1 cellular context compared by ENCODE assay signal in the genomic region with DNA sequence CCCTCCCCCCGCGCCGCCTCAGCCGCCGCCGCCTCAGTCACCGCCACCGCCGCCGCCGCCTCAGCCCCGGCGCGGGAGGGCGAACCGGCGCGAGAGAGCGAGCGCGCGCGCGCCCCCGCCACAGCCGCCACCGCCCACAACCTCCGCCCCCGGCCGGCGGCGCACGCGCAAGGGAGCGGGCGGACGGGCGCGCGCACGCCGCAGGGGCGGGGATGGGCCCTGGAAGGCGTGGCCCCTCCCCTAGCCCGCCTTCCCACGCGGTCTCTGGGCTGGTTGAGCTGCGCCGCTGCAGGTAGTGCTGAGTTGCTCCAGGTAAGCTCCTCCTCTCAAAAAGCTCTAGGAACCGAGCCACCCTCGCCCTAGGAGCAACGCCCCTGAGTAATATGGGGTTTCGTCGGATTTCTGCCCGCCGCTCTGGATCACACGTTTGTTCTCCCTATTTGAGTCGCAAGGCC.
TF ChIP-seq lines count a peak whose summit lies in the region.

A gene (minus strand): TSS at position 96 of the 455 bp plus-strand sequence.

TF ChIP-seq in K562, 482 proteins besides CTCF, POLR2A, EP300 and RAD21 (continued from another document):
- TF ChIP-seq, protein P1, sequence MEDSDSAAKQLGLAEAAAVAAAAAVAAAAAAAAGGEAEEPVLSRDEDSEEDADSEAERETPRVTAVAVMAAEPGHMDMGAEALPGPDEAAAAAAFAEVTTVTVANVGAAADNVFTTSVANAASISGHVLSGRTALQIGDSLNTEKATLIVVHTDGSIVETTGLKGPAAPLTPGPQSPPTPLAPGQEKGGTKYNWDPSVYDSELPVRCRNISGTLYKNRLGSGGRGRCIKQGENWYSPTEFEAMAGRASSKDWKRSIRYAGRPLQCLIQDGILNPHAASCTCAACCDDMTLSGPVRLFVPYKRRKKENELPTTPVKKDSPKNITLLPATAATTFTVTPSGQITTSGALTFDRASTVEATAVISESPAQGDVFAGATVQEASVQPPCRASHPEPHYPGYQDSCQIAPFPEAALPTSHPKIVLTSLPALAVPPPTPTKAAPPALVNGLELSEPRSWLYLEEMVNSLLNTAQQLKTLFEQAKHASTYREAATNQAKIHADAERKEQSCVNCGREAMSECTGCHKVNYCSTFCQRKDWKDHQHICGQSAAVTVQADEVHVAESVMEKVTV (CRISPR knock-in tag; IDR thresholded peaks at IDR 0.05), result no peak
- TF ChIP-seq HNRNPUL1 (IDR thresholded peaks at IDR 0.05; ENCODE audit: low read length), result no peak
- 0 out of 2 replicates have a peak, but pooled peaks have one; percentile 32 for TF ChIP-seq FOSL1 (tag; conservative IDR thresholded peaks at IDR 0.05)
- TF ChIP-seq, protein P2, sequence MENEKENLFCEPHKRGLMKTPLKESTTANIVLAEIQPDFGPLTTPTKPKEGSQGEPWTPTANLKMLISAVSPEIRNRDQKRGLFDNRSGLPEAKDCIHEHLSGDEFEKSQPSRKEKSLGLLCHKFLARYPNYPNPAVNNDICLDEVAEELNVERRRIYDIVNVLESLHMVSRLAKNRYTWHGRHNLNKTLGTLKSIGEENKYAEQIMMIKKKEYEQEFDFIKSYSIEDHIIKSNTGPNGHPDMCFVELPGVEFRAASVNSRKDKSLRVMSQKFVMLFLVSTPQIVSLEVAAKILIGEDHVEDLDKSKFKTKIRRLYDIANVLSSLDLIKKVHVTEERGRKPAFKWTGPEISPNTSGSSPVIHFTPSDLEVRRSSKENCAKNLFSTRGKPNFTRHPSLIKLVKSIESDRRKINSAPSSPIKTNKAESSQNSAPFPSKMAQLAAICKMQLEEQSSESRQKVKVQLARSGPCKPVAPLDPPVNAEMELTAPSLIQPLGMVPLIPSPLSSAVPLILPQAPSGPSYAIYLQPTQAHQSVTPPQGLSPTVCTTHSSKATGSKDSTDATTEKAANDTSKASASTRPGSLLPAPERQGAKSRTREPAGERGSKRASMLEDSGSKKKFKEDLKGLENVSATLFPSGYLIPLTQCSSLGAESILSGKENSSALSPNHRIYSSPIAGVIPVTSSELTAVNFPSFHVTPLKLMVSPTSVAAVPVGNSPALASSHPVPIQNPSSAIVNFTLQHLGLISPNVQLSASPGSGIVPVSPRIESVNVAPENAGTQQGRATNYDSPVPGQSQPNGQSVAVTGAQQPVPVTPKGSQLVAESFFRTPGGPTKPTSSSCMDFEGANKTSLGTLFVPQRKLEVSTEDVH (IDR thresholded peaks at IDR 0.05; ENCODE audit: low read depth, partially characterized antibody), result no peak
- TF ChIP-seq, protein P3, sequence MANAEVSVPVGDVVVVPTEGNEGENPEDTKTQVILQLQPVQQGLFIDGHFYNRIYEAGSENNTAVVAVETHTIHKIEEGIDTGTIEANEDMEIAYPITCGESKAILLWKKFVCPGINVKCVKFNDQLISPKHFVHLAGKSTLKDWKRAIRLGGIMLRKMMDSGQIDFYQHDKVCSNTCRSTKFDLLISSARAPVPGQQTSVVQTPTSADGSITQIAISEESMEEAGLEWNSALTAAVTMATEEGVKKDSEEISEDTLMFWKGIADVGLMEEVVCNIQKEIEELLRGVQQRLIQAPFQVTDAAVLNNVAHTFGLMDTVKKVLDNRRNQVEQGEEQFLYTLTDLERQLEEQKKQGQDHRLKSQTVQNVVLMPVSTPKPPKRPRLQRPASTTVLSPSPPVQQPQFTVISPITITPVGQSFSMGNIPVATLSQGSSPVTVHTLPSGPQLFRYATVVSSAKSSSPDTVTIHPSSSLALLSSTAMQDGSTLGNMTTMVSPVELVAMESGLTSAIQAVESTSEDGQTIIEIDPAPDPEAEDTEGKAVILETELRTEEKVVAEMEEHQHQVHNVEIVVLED (CRISPR knock-in tag; IDR thresholded peaks at IDR 0.05), result peak; percentile 80
- no peak for TF ChIP-seq ZBTB17 (CRISPR knock-in tag; IDR thresholded peaks at IDR 0.05)
- TF ChIP-seq NFRKB (IDR thresholded peaks at IDR 0.05; ENCODE audit: low read depth), result no peak
- no peak for TF ChIP-seq MCM7 (IDR thresholded peaks at IDR 0.05)
- TF ChIP-seq SOX6 (IDR thresholded peaks at IDR 0.05), result no peak
- TF ChIP-seq ELF1 (tag; IDR thresholded peaks at IDR 0.05), result no peak
- peak; percentile 69; the same call in 1 of the 2 replicates for TF ChIP-seq ZNF589 (CRISPR knock-in tag; IDR thresholded peaks at IDR 0.05; ENCODE audit: low read depth)
- no peak for TF ChIP-seq ELF2 (CRISPR knock-in tag; IDR thresholded peaks at IDR 0.05)
- TF ChIP-seq NRF1 (conservative IDR thresholded peaks at IDR 0.05 in 1 of 2, IDR thresholded peaks at IDR 0.05 in 1 of 2), result peak; percentile 88 to 91
- peak; percentile 18; the same call in 1 of the 2 replicates for TF ChIP-seq POLR2AphosphoS5 (IDR thresholded peaks at IDR 0.05; ENCODE audit: control insufficient read depth, insufficient read depth, low read depth, low read length)
- TF ChIP-seq CTBP1 (IDR thresholded peaks at IDR 0.05; ENCODE audit: borderline replicate concordance), result peak; percentile 11; the same call in 1 of the 2 replicates
- TF ChIP-seq ZNF717 (CRISPR knock-in tag; IDR thresholded peaks at IDR 0.05), result no peak
- no peak for TF ChIP-seq CBFA2T2 (conservative IDR thresholded peaks at IDR 0.05)
- TF ChIP-seq NR2C2 (CRISPR knock-in tag; IDR thresholded peaks at IDR 0.05), result no peak
- peak; percentile 63; the same call in 1 of the 2 replicates for TF ChIP-seq NR2C2 (tag; IDR thresholded peaks at IDR 0.05)
- no peak for TF ChIP-seq ZNF316 (IDR thresholded peaks at IDR 0.05)
- TF ChIP-seq, protein P4, sequence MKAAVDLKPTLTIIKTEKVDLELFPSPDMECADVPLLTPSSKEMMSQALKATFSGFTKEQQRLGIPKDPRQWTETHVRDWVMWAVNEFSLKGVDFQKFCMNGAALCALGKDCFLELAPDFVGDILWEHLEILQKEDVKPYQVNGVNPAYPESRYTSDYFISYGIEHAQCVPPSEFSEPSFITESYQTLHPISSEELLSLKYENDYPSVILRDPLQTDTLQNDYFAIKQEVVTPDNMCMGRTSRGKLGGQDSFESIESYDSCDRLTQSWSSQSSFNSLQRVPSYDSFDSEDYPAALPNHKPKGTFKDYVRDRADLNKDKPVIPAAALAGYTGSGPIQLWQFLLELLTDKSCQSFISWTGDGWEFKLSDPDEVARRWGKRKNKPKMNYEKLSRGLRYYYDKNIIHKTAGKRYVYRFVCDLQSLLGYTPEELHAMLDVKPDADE (conservative IDR thresholded peaks at IDR 0.05; ENCODE audit: control insufficient read depth, low read depth, low read length), result no peak
- no peak for TF ChIP-seq PHB2 (IDR thresholded peaks at IDR 0.05; ENCODE audit: low read depth)
- TF ChIP-seq ZNF140 (CRISPR knock-in tag; IDR thresholded peaks at IDR 0.05), result no peak
- TF ChIP-seq, protein P5, sequence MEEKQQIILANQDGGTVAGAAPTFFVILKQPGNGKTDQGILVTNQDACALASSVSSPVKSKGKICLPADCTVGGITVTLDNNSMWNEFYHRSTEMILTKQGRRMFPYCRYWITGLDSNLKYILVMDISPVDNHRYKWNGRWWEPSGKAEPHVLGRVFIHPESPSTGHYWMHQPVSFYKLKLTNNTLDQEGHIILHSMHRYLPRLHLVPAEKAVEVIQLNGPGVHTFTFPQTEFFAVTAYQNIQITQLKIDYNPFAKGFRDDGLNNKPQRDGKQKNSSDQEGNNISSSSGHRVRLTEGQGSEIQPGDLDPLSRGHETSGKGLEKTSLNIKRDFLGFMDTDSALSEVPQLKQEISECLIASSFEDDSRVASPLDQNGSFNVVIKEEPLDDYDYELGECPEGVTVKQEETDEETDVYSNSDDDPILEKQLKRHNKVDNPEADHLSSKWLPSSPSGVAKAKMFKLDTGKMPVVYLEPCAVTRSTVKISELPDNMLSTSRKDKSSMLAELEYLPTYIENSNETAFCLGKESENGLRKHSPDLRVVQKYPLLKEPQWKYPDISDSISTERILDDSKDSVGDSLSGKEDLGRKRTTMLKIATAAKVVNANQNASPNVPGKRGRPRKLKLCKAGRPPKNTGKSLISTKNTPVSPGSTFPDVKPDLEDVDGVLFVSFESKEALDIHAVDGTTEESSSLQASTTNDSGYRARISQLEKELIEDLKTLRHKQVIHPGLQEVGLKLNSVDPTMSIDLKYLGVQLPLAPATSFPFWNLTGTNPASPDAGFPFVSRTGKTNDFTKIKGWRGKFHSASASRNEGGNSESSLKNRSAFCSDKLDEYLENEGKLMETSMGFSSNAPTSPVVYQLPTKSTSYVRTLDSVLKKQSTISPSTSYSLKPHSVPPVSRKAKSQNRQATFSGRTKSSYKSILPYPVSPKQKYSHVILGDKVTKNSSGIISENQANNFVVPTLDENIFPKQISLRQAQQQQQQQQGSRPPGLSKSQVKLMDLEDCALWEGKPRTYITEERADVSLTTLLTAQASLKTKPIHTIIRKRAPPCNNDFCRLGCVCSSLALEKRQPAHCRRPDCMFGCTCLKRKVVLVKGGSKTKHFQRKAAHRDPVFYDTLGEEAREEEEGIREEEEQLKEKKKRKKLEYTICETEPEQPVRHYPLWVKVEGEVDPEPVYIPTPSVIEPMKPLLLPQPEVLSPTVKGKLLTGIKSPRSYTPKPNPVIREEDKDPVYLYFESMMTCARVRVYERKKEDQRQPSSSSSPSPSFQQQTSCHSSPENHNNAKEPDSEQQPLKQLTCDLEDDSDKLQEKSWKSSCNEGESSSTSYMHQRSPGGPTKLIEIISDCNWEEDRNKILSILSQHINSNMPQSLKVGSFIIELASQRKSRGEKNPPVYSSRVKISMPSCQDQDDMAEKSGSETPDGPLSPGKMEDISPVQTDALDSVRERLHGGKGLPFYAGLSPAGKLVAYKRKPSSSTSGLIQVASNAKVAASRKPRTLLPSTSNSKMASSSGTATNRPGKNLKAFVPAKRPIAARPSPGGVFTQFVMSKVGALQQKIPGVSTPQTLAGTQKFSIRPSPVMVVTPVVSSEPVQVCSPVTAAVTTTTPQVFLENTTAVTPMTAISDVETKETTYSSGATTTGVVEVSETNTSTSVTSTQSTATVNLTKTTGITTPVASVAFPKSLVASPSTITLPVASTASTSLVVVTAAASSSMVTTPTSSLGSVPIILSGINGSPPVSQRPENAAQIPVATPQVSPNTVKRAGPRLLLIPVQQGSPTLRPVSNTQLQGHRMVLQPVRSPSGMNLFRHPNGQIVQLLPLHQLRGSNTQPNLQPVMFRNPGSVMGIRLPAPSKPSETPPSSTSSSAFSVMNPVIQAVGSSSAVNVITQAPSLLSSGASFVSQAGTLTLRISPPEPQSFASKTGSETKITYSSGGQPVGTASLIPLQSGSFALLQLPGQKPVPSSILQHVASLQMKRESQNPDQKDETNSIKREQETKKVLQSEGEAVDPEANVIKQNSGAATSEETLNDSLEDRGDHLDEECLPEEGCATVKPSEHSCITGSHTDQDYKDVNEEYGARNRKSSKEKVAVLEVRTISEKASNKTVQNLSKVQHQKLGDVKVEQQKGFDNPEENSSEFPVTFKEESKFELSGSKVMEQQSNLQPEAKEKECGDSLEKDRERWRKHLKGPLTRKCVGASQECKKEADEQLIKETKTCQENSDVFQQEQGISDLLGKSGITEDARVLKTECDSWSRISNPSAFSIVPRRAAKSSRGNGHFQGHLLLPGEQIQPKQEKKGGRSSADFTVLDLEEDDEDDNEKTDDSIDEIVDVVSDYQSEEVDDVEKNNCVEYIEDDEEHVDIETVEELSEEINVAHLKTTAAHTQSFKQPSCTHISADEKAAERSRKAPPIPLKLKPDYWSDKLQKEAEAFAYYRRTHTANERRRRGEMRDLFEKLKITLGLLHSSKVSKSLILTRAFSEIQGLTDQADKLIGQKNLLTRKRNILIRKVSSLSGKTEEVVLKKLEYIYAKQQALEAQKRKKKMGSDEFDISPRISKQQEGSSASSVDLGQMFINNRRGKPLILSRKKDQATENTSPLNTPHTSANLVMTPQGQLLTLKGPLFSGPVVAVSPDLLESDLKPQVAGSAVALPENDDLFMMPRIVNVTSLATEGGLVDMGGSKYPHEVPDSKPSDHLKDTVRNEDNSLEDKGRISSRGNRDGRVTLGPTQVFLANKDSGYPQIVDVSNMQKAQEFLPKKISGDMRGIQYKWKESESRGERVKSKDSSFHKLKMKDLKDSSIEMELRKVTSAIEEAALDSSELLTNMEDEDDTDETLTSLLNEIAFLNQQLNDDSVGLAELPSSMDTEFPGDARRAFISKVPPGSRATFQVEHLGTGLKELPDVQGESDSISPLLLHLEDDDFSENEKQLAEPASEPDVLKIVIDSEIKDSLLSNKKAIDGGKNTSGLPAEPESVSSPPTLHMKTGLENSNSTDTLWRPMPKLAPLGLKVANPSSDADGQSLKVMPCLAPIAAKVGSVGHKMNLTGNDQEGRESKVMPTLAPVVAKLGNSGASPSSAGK (IDR thresholded peaks at IDR 0.05), result peak; percentile 37; the same call in 1 of the 2 replicates
- no peak for TF ChIP-seq ZNF133 (CRISPR knock-in tag; IDR thresholded peaks at IDR 0.05)
- TF ChIP-seq ZFX (CRISPR knock-in tag; IDR thresholded peaks at IDR 0.05), result no peak
- TF ChIP-seq, protein P6, sequence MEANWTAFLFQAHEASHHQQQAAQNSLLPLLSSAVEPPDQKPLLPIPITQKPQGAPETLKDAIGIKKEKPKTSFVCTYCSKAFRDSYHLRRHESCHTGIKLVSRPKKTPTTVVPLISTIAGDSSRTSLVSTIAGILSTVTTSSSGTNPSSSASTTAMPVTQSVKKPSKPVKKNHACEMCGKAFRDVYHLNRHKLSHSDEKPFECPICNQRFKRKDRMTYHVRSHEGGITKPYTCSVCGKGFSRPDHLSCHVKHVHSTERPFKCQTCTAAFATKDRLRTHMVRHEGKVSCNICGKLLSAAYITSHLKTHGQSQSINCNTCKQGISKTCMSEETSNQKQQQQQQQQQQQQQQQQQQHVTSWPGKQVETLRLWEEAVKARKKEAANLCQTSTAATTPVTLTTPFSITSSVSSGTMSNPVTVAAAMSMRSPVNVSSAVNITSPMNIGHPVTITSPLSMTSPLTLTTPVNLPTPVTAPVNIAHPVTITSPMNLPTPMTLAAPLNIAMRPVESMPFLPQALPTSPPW (CRISPR knock-in tag; IDR thresholded peaks at IDR 0.05), result peak; percentile 90
